Comparison of ENCODE assay signal across 20 cellular contexts in genomic region chr15:48147358-48147757, GRCh38. TPM values are rescaled to one million over a fixed set of nuclear protein-coding genes. Genes with fewer than 3 reads are reported as not detected.
DNase-seq lines count a peak whose midpoint lies in the region; ATAC-seq, FAIRE-seq and TF ChIP-seq lines count a peak whose summit lies in the region.
"Had no signal": no experiment of that assay in that cellular context is flagged by ENCODE, and none has a peak within 500 bp of the region (broad histone marks: within the 10 kb centered on the region; RNA-seq: fewer than 3 reads in every experiment).

No MANE protein-coding gene starts in this region.

- RAD21 ChIA-PET in GM12878 (lab: Charles Lee; ENCODE audit: unreplicated experiment): no interaction called here

- SMC1A ChIA-PET in GM12878 (lab: Charles Lee; ENCODE audit: uncharacterized antibody, unreplicated experiment): no interaction called here

- H3K9me3 ChIP-seq in GM12878 (replicated peaks; ENCODE audit: control insufficient read depth, insufficient read depth, low read length) (no peaks in the 10 kb centered on the region), keratinocyte (ENCODE audit: control insufficient read depth, low read depth, low read length) (peaks cover 2% of the 10 kb centered on the region)
- H3K9me3 ChIP-seq: BLaER1 treated with 17β-estradiol and CSF1 and Interleukin-3, amounts not matched to agents 10 nM and 100 nM had no signal

- H3K4me1 Mint-ChIP-seq in activated CD8-positive, alpha-beta memory T cell treated with anti-CD3 and anti-CD28 coated beads, Interleukin-2, amount 10 ng/mL, durations not matched to agents 7 days and 5 days: peaks cover 11% of the 10 kb centered on the region

- H3K27ac Mint-ChIP-seq in activated CD8-positive, alpha-beta memory T cell treated with anti-CD3 and anti-CD28 coated beads, Interleukin-2, amount 10 ng/mL, durations not matched to agents 7 days and 5 days: no peak overlapping the region
- H3K27ac Mint-ChIP-seq: CD4-positive, CD25-positive, alpha-beta regulatory T cell had no signal

- no peak overlapping the region for H3K9ac ChIP-seq in GM12878 (ENCODE audit: control insufficient read depth, insufficient read depth, low read length)
- no peak overlapping the region for H3K9ac ChIP-seq in keratinocyte (ENCODE audit: control insufficient read depth, extremely low read depth, insufficient read depth, low read length)
- H3K9ac ChIP-seq: BLaER1 treated with 17β-estradiol and CSF1 and Interleukin-3, amounts not matched to agents 10 nM and 100 nM; KMS-11 had no signal

- BruUV-seq in GM12878 (replicated peaks; lab: Mats Ljungman, UMichigan): no TSS peak

- H3K4me3 Mint-ChIP-seq in activated CD8-positive, alpha-beta memory T cell treated with anti-CD3 and anti-CD28 coated beads, Interleukin-2, amount 10 ng/mL, durations not matched to agents 7 days and 5 days: no peak overlapping the region
- H3K4me3 Mint-ChIP-seq: CD4-positive, CD25-positive, alpha-beta regulatory T cell had no signal

- dilution Hi-C loops in keratinocyte (cut with MboI; ENCODE audit: extremely low pct_ligation_motif_present, low sequenced_read_pairs): no loop called here

- intact Hi-C loops in GM12878 (cut with micrococcal nuclease; ENCODE audit: unreplicated experiment): no loop called here

- TF ChIP-seq EP300 in GM12878 (IDR thresholded peaks at IDR 0.05; ENCODE audit: borderline replicate concordance in 1 of 2, control insufficient read depth in 1 of 2, low read depth in 2 of 2, low read length in 2 of 2): no peak

- ATAC-seq in HG02852 (IDR thresholded peaks at IDR 0.05; ENCODE audit: unreplicated experiment) (peak; percentile 59), GM12878 (peak; percentile 50; the same call in 2 of the 3 replicates), GM19324 (IDR thresholded peaks at IDR 0.05; ENCODE audit: low FRiP score, unreplicated experiment) (no peak)
- ATAC-seq in activated CD8-positive, alpha-beta memory T cell treated with anti-CD3 and anti-CD28 coated beads, Interleukin-2, amount 10 ng/mL, durations not matched to agents 7 days and 5 days: no peak
- ATAC-seq: HCT116 had no signal

- H3K4me3 ChIP-seq in GM12865 (ENCODE audit: low read depth, low read length) (no peak overlapping the region), GM12878 (no peak overlapping the region), keratinocyte (ENCODE audit: control insufficient read depth in 2 of 3, extremely low read depth in 1 of 3, insufficient read depth in 2 of 3, low read depth in 1 of 3, low read length in 3 of 3) (no peak overlapping the region)
- H3K4me3 ChIP-seq: BLaER1 treated with 17β-estradiol and CSF1 and Interleukin-3, amounts not matched to agents 10 nM and 100 nM had no signal

- no peak for TF ChIP-seq CTCF in GM12865 (IDR thresholded peaks at IDR 0.05; ENCODE audit: insufficient read depth, low read depth, low read length, missing control alignments)
- no peak for TF ChIP-seq CTCF in GM12878 (IDR thresholded peaks at IDR 0.05 in 2 of 3, conservative IDR thresholded peaks at IDR 0.05 in 1 of 3; ENCODE audit: control insufficient read depth in 2 of 3, extremely low read depth in 1 of 3, insufficient read depth in 1 of 3, low read depth in 3 of 3, low read length in 3 of 3)
- TF ChIP-seq CTCF in keratinocyte (optimal IDR thresholded peaks at IDR 0.05 in 1 of 3, IDR thresholded peaks at IDR 0.05 in 1 of 3, conservative IDR thresholded peaks at IDR 0.05 in 1 of 3; ENCODE audit: extremely low read depth in 1 of 3, insufficient read depth in 2 of 3, low read length in 3 of 3): no peak

- CTCF ChIA-PET in GM12878 (lab: Yijun Ruan, JAX): no interaction called here
- CTCF ChIA-PET in activated CD8-positive, alpha-beta memory T cell treated with anti-CD3 and anti-CD28 coated beads, Interleukin-2, amount 10 ng/mL, durations not matched to agents 7 days and 5 days (lab: Charles Lee): no interaction called here

- H3K36me3 ChIP-seq in GM12878 (ENCODE audit: control insufficient read depth in 2 of 2, insufficient read depth in 2 of 2, low read length in 1 of 2) (no peaks in the 10 kb centered on the region; a peak in 2 of 4 replicates), keratinocyte (ENCODE audit: control insufficient read depth in 2 of 2, extremely low read depth in 1 of 2, insufficient read depth in 2 of 2, low read length in 2 of 2) (no peaks in the 10 kb centered on the region)
- H3K36me3 ChIP-seq: BLaER1 treated with 17β-estradiol and CSF1 and Interleukin-3, amounts not matched to agents 10 nM and 100 nM had no signal

- peak; percentile 2 for DNase-seq in GM12865 (ENCODE audit: low read depth)
- DNase-seq in GM12878 (ENCODE audit: low read depth, low spot score): no peak
- DNase-seq in keratinocyte (ENCODE audit: low read depth, low spot score): no peak
- DNase-seq in amniotic stem cell (lab: John Stamatoyannopoulos, UW): no peak
- no peak for DNase-seq in DMS53 (lab: John Stamatoyannopoulos, UW)
- DNase-seq in activated CD8-positive, alpha-beta memory T cell treated with anti-CD3 and anti-CD28 coated beads, Interleukin-2, amount 10 ng/mL, durations not matched to agents 7 days and 5 days: no peak
- DNase-seq: ACHN; CD4-positive, CD25-positive, alpha-beta regulatory T cell; DMS 273 treated with DMSO at 0.1 percent for 48 hours; DMS79; GDM1 had no signal

- in situ Hi-C loops in GM12878 (cut with MboI): no loop called here

- TF ChIP-seq RAD21 in GM12878 (IDR thresholded peaks at IDR 0.05; ENCODE audit: insufficient read depth, low read depth, low read length): no peak

- H2AFZ ChIP-seq in GM12878 (ENCODE audit: control insufficient read depth, low read depth, low read length) (no peak overlapping the region), keratinocyte (ENCODE audit: control insufficient read depth, low read length) (no peak overlapping the region)

- H3K4me1 ChIP-seq in GM12878 (ENCODE audit: control insufficient read depth, insufficient read depth, low read length): peaks cover 4% of the 10 kb centered on the region; the same call in 1 of the 2 replicates
- H3K4me1 ChIP-seq in keratinocyte (ENCODE audit: control insufficient read depth, extremely low read depth, insufficient read depth, low read length): peaks cover 37% of the 10 kb centered on the region

- H3K27me3 Mint-ChIP-seq in activated CD8-positive, alpha-beta memory T cell treated with anti-CD3 and anti-CD28 coated beads, Interleukin-2, amount 10 ng/mL, durations not matched to agents 7 days and 5 days: no peaks in the 10 kb centered on the region
- H3K27me3 Mint-ChIP-seq: CD4-positive, CD25-positive, alpha-beta regulatory T cell had no signal

- FAIRE-seq in GM12878 (lab: Jason Lieb, UNC): peak; percentile 70
- peak; percentile 34 for FAIRE-seq in keratinocyte (lab: Jason Lieb, UNC)
- FAIRE-seq: GM19239, H1 had no signal

- H3K36me3 Mint-ChIP-seq in activated CD8-positive, alpha-beta memory T cell treated with anti-CD3 and anti-CD28 coated beads, Interleukin-2, amount 10 ng/mL, durations not matched to agents 7 days and 5 days: peaks cover 10% of the 10 kb centered on the region

- no peaks in the 10 kb centered on the region for H3K9me1 ChIP-seq in keratinocyte (ENCODE audit: control insufficient read depth, extremely low read depth, insufficient read depth, low read length)

- TF ChIP-seq POLR2A in GM12878 (IDR thresholded peaks at IDR 0.05; ENCODE audit: low read depth, low read length): no peak

- no peaks in the 10 kb centered on the region for H3K27me3 ChIP-seq in GM12878 (replicated peaks in 1 of 2; ENCODE audit: control insufficient read depth in 2 of 2, insufficient read depth in 2 of 2, low read length in 1 of 2)
- H3K27me3 ChIP-seq in keratinocyte (ENCODE audit: control insufficient read depth, extremely low read depth, insufficient read depth, low read length): no peaks in the 10 kb centered on the region
- H3K27me3 ChIP-seq: BLaER1 treated with 17β-estradiol and CSF1 and Interleukin-3, amounts not matched to agents 10 nM and 100 nM had no signal

- POLR2A ChIA-PET in GM12878 (lab: Charles Lee): no interaction called here

- no peak overlapping the region for H3K4me2 ChIP-seq in GM12878 (ENCODE audit: control insufficient read depth, insufficient read depth)
- no peak overlapping the region for H3K4me2 ChIP-seq in keratinocyte (ENCODE audit: control insufficient read depth, extremely low read depth, insufficient read depth, low read depth, low read length)
- H3K4me2 ChIP-seq: BLaER1 treated with 17β-estradiol and CSF1 and Interleukin-3, amounts not matched to agents 10 nM and 100 nM; KMS-11 had no signal

- H3K9me3 Mint-ChIP-seq in activated CD8-positive, alpha-beta memory T cell treated with anti-CD3 and anti-CD28 coated beads, Interleukin-2, amount 10 ng/mL, durations not matched to agents 7 days and 5 days (ENCODE audit: low read depth): no peaks in the 10 kb centered on the region

- H3K79me2 ChIP-seq in GM12878 (ENCODE audit: control insufficient read depth, insufficient read depth, low read length) (no peaks in the 10 kb centered on the region), keratinocyte (ENCODE audit: control insufficient read depth, insufficient read depth, low read length) (no peaks in the 10 kb centered on the region)

- H3K27ac ChIP-seq in GM12878 (ENCODE audit: control insufficient read depth, insufficient read depth) (no peak overlapping the region), keratinocyte (ENCODE audit: control insufficient read depth, insufficient read depth, low read length) (no peak overlapping the region)
- H3K27ac ChIP-seq: BLaER1 treated with 17β-estradiol and CSF1 and Interleukin-3, amounts not matched to agents 10 nM and 100 nM; KMS-11 had no signal

- H4K20me1 ChIP-seq in GM12878 (ENCODE audit: control insufficient read depth, insufficient read depth): no peaks in the 10 kb centered on the region
- H4K20me1 ChIP-seq in keratinocyte (ENCODE audit: control insufficient read depth, extremely low read depth, insufficient read depth, low read length): no peaks in the 10 kb centered on the region
- H4K20me1 ChIP-seq: BLaER1 treated with 17β-estradiol and CSF1 and Interleukin-3, amounts not matched to agents 10 nM and 100 nM had no signal

RNA-seq across cellular contexts. Expression of gene SLC24A5, which starts 26.6 kb away (rescaled TPM):
- not detected in 2 replicates for total RNA-seq in GM12878 (2013; cell fraction: nucleolus; rRNA removed)
- total RNA-seq in GM12878 (2014; rRNA removed) (not detected in 2 replicates), GM12878 (2014; rRNA removed; fragmentation: Illumina TruSeq; extraction: Trizol) (not detected in 2 replicates), GM12878 (2021) (not detected in 2 replicates)
- not detected for polyA plus RNA-seq in GM12878 (2011; ENCODE audit: low read depth)
- polyA plus RNA-seq in GM12878 (2011; rRNA removed) (0.04 TPM in 1 of 2 replicates, not detected in the other), GM12878 (2014; fragmentation: Illumina TruSeq; extraction: Trizol) (not detected in 2 replicates), GM12878 (2014; fragmentation: Nextera tagmentation; extraction: Ambion mirVana) (not detected), GM12878 (2014; rRNA removed) (not detected in 2 replicates), GM12878 (2016; fragmentation: Nextera tagmentation; extraction: Ambion mirVana) (not detected), keratinocyte (0.04 TPM in 1 of 3 replicates, not detected in the others)
- not detected in 2 replicates for polyA plus RNA-seq in GM12878 (2011; cell fraction: cytosol; rRNA removed)
- not detected in 2 replicates for polyA plus RNA-seq in GM12878 (2011; cell fraction: nucleus; rRNA removed)
- not detected in 2 replicates for polyA plus RNA-seq in GM12878 (2012)
- polyA minus RNA-seq in GM12878 (2011; rRNA and poly(A)+ RNA removed): not detected in 2 replicates
- not detected in 2 replicates for polyA minus RNA-seq in GM12878 (2011; cell fraction: cytosol; rRNA and poly(A)+ RNA removed)
- polyA minus RNA-seq in GM12878 (2011; cell fraction: nucleus; rRNA and poly(A)+ RNA removed): not detected in 2 replicates
- not detected for polyA plus RNA-seq in keratinocyte (2011; ENCODE audit: low read depth)
- 0.04 and 0.07 TPM in 2 replicates for polyA plus RNA-seq in keratinocyte (2011; cell fraction: cytosol; rRNA removed)
- polyA plus RNA-seq in keratinocyte (2011; cell fraction: nucleus; rRNA removed): not detected in 2 replicates
- not detected in 2 replicates for polyA plus RNA-seq in keratinocyte (2012; ENCODE audit: low replicate concordance)
- not detected in 3 replicates for polyA minus RNA-seq in keratinocyte
- polyA minus RNA-seq in keratinocyte (2011; cell fraction: cytosol; rRNA and poly(A)+ RNA removed): not detected
- polyA minus RNA-seq in keratinocyte (2011; cell fraction: nucleus; rRNA and poly(A)+ RNA removed): not detected in 2 replicates
- total RNA-seq in activated CD8-positive, alpha-beta memory T cell treated with anti-CD3 and anti-CD28 coated beads, Interleukin-2, amount 10 ng/mL, durations not matched to agents 7 days and 5 days: not detected
- total RNA-seq: A172; CD4-positive, CD25-positive, alpha-beta regulatory T cell; H1; HT1080 had no signal
- polyA plus RNA-seq: CD4-positive, CD25-positive, alpha-beta regulatory T cell; H1 had no signal

RNA-seq across cellular contexts. Expression of gene MYEF2, which starts 30.7 kb away (rescaled TPM):
- total RNA-seq in GM12878 (2013; cell fraction: nucleolus; rRNA removed): 151 and 156 TPM in 2 replicates
- total RNA-seq in GM12878 (2014; rRNA removed) (17.3 and 21.6 TPM in 2 replicates), GM12878 (2014; rRNA removed; fragmentation: Illumina TruSeq; extraction: Trizol) (22.5 and 26.2 TPM in 2 replicates), GM12878 (2021) (21.8 and 26.1 TPM in 2 replicates)
- polyA plus RNA-seq in GM12878 (2011; ENCODE audit: low read depth): 15.4 TPM
- polyA plus RNA-seq in GM12878 (2011; rRNA removed) (47.0 and 85.1 TPM in 2 replicates), GM12878 (2014; fragmentation: Illumina TruSeq; extraction: Trizol) (34.1 and 45.8 TPM in 2 replicates), GM12878 (2014; fragmentation: Nextera tagmentation; extraction: Ambion mirVana) (10 to 100 TPM; 10.2 to 11.7 TPM), GM12878 (2014; rRNA removed) (30.5 and 32.0 TPM in 2 replicates), GM12878 (2016; fragmentation: Nextera tagmentation; extraction: Ambion mirVana) (10 to 100 TPM in 1 of 2 experiments, 1 to 10 TPM in 1; 9.2 to 15.9 TPM), keratinocyte (1.3 to 2.8 TPM (median 1.7 TPM) in 3 replicates)
- polyA plus RNA-seq in GM12878 (2011; cell fraction: cytosol; rRNA removed): 8.8 and 8.9 TPM in 2 replicates
- 91.7 and 102 TPM in 2 replicates for polyA plus RNA-seq in GM12878 (2011; cell fraction: nucleus; rRNA removed)
- polyA plus RNA-seq in GM12878 (2012): 21.0 and 26.1 TPM in 2 replicates
- polyA minus RNA-seq in GM12878 (2011; rRNA and poly(A)+ RNA removed): 20.8 and 24.7 TPM in 2 replicates
- polyA minus RNA-seq in GM12878 (2011; cell fraction: cytosol; rRNA and poly(A)+ RNA removed): 10.2 and 11.1 TPM in 2 replicates
- polyA minus RNA-seq in GM12878 (2011; cell fraction: nucleus; rRNA and poly(A)+ RNA removed): 39.9 and 57.8 TPM in 2 replicates
- 5.0 TPM for polyA plus RNA-seq in keratinocyte (2011; ENCODE audit: low read depth)
- polyA plus RNA-seq in keratinocyte (2011; cell fraction: cytosol; rRNA removed): 1.3 and 2.4 TPM in 2 replicates
- 3.5 and 5.6 TPM in 2 replicates for polyA plus RNA-seq in keratinocyte (2011; cell fraction: nucleus; rRNA removed)
- polyA plus RNA-seq in keratinocyte (2012; ENCODE audit: low replicate concordance): 2.3 and 2.4 TPM in 2 replicates
- polyA minus RNA-seq in keratinocyte: 0.16 to 2.4 TPM (median 0.33 TPM) in 3 replicates
- 4.4 TPM for polyA minus RNA-seq in keratinocyte (2011; cell fraction: cytosol; rRNA and poly(A)+ RNA removed)
- polyA minus RNA-seq in keratinocyte (2011; cell fraction: nucleus; rRNA and poly(A)+ RNA removed): 1.5 and 2.8 TPM in 2 replicates
- total RNA-seq in activated CD8-positive, alpha-beta memory T cell treated with anti-CD3 and anti-CD28 coated beads, Interleukin-2, amount 10 ng/mL, durations not matched to agents 7 days and 5 days: 10 to 100 TPM; 19.9 to 25.8 TPM

RNA-seq across cellular contexts. Expression of gene CTXN2, which starts 44.1 kb away (rescaled TPM):
- total RNA-seq in GM12878 (2013; cell fraction: nucleolus; rRNA removed): not detected in 2 replicates
- total RNA-seq in GM12878 (2014; rRNA removed) (not detected in 2 replicates), GM12878 (2014; rRNA removed; fragmentation: Illumina TruSeq; extraction: Trizol) (0.09 TPM in 1 of 2 replicates, not detected in the other), GM12878 (2021) (not detected in 2 replicates)
- not detected for polyA plus RNA-seq in GM12878 (2011; ENCODE audit: low read depth)
- polyA plus RNA-seq in GM12878 (2011; rRNA removed) (not detected in 2 replicates), GM12878 (2014; fragmentation: Illumina TruSeq; extraction: Trizol) (0.01 TPM in 1 of 2 replicates, not detected in the other), GM12878 (2014; fragmentation: Nextera tagmentation; extraction: Ambion mirVana) (not detected), GM12878 (2014; rRNA removed) (not detected in 2 replicates), GM12878 (2016; fragmentation: Nextera tagmentation; extraction: Ambion mirVana) (not detected), keratinocyte (not detected in 3 replicates)
- polyA plus RNA-seq in GM12878 (2011; cell fraction: cytosol; rRNA removed): not detected in 2 replicates
- polyA plus RNA-seq in GM12878 (2011; cell fraction: nucleus; rRNA removed): not detected in 2 replicates
- polyA plus RNA-seq in GM12878 (2012): not detected in 2 replicates
- not detected in 2 replicates for polyA minus RNA-seq in GM12878 (2011; rRNA and poly(A)+ RNA removed)
- polyA minus RNA-seq in GM12878 (2011; cell fraction: cytosol; rRNA and poly(A)+ RNA removed): not detected in 2 replicates
- not detected in 2 replicates for polyA minus RNA-seq in GM12878 (2011; cell fraction: nucleus; rRNA and poly(A)+ RNA removed)
- polyA plus RNA-seq in keratinocyte (2011; ENCODE audit: low read depth): not detected
- not detected in 2 replicates for polyA plus RNA-seq in keratinocyte (2011; cell fraction: cytosol; rRNA removed)
- not detected in 2 replicates for polyA plus RNA-seq in keratinocyte (2011; cell fraction: nucleus; rRNA removed)
- not detected in 2 replicates for polyA plus RNA-seq in keratinocyte (2012; ENCODE audit: low replicate concordance)
- polyA minus RNA-seq in keratinocyte: not detected in 3 replicates
- not detected for polyA minus RNA-seq in keratinocyte (2011; cell fraction: cytosol; rRNA and poly(A)+ RNA removed)
- polyA minus RNA-seq in keratinocyte (2011; cell fraction: nucleus; rRNA and poly(A)+ RNA removed): not detected in 2 replicates
- not detected for total RNA-seq in activated CD8-positive, alpha-beta memory T cell treated with anti-CD3 and anti-CD28 coated beads, Interleukin-2, amount 10 ng/mL, durations not matched to agents 7 days and 5 days
- total RNA-seq: A172; CD4-positive, CD25-positive, alpha-beta regulatory T cell; H1; HT1080 had no signal
- polyA plus RNA-seq: CD4-positive, CD25-positive, alpha-beta regulatory T cell had no signal

RNA-seq across cellular contexts. Expression of gene SLC12A1, which starts 58.7 kb away (rescaled TPM):
- total RNA-seq in GM12878 (2013; cell fraction: nucleolus; rRNA removed): not detected in 2 replicates
- total RNA-seq in GM12878 (2014; rRNA removed): under 0.01 TPM in 1 of 2 replicates, not detected in the other
- not detected in 2 replicates for total RNA-seq in GM12878 (2014; rRNA removed; fragmentation: Illumina TruSeq; extraction: Trizol)
- total RNA-seq in GM12878 (2021): not detected in 2 replicates
- not detected for polyA plus RNA-seq in GM12878 (2011; ENCODE audit: low read depth)
- 0.03 TPM in 1 of 2 replicates, not detected in the other for polyA plus RNA-seq in GM12878 (2011; rRNA removed)
- polyA plus RNA-seq in GM12878 (2011; cell fraction: cytosol; rRNA removed): not detected in 2 replicates
- polyA plus RNA-seq in GM12878 (2011; cell fraction: nucleus; rRNA removed): not detected in 2 replicates
- polyA plus RNA-seq in GM12878 (2012): not detected in 2 replicates
- polyA plus RNA-seq in GM12878 (2014; fragmentation: Illumina TruSeq; extraction: Trizol): not detected in 2 replicates
- not detected for polyA plus RNA-seq in GM12878 (2014; fragmentation: Nextera tagmentation; extraction: Ambion mirVana)
- 0.06 TPM in 1 of 2 replicates, not detected in the other for polyA plus RNA-seq in GM12878 (2014; rRNA removed)
- not detected for polyA plus RNA-seq in GM12878 (2016; fragmentation: Nextera tagmentation; extraction: Ambion mirVana)
- polyA minus RNA-seq in GM12878 (2011; rRNA and poly(A)+ RNA removed): not detected in 2 replicates
- polyA minus RNA-seq in GM12878 (2011; cell fraction: cytosol; rRNA and poly(A)+ RNA removed): not detected in 2 replicates
- polyA minus RNA-seq in GM12878 (2011; cell fraction: nucleus; rRNA and poly(A)+ RNA removed): not detected in 2 replicates
- not detected in 3 replicates for polyA plus RNA-seq in keratinocyte
- not detected for polyA plus RNA-seq in keratinocyte (2011; ENCODE audit: low read depth)
- polyA plus RNA-seq in keratinocyte (2011; cell fraction: cytosol; rRNA removed): not detected in 2 replicates
- not detected in 2 replicates for polyA plus RNA-seq in keratinocyte (2011; cell fraction: nucleus; rRNA removed)
- not detected in 2 replicates for polyA plus RNA-seq in keratinocyte (2012; ENCODE audit: low replicate concordance)
- polyA minus RNA-seq in keratinocyte: not detected in 3 replicates
- polyA minus RNA-seq in keratinocyte (2011; cell fraction: cytosol; rRNA and poly(A)+ RNA removed): not detected
- polyA minus RNA-seq in keratinocyte (2011; cell fraction: nucleus; rRNA and poly(A)+ RNA removed): not detected in 2 replicates
- not detected for total RNA-seq in activated CD8-positive, alpha-beta memory T cell treated with anti-CD3 and anti-CD28 coated beads, Interleukin-2, amount 10 ng/mL, durations not matched to agents 7 days and 5 days
- total RNA-seq: A172; CD4-positive, CD25-positive, alpha-beta regulatory T cell; HT1080 had no signal
- polyA plus RNA-seq: CD4-positive, CD25-positive, alpha-beta regulatory T cell had no signal

Comparison
In these comparisons a context has a peak if more than half of its experiments do, and no peak if none do; other contexts are left out.
1. ATAC-seq: peak in HG02852 (single experiment) and GM12878 (single experiment); none in GM19324 (single experiment) and activated CD8-positive, alpha-beta memory T cell treated with anti-CD3 and anti-CD28 coated beads, Interleukin-2, amount 10 ng/mL, durations not matched to agents 7 days and 5 days (single experiment).